In genomic region chrX:150864127-150864526, GRCh38 we compare ENCODE assay signal across 27 cellular contexts.
"Had no signal": no experiment of that assay in that cellular context is flagged by ENCODE, and none has a peak within 500 bp of the region (broad histone marks: within the 10 kb centered on the region; RNA-seq: fewer than 3 reads in every experiment).

No MANE protein-coding gene starts in this region.

- H3K36me3 ChIP-seq: colonic mucosa, gastrocnemius medialis, gastroesophageal sphincter had no signal

- H3K9me3 ChIP-seq: colonic mucosa, esophagus muscularis mucosa, gastrocnemius medialis, gastroesophageal sphincter had no signal

- DNase-seq: colonic mucosa; cortex of kidney; dermis blood vessel endothelial cell; dorsolateral prefrontal cortex; effector CD4-positive, alpha-beta T cell; effector CD8-positive, alpha-beta T cell; effector memory CD4-positive, alpha-beta T cell; effector memory CD8-positive, alpha-beta T cell; endodermal cell; esophagus squamous epithelium; foreskin fibroblast; foreskin keratinocyte; foreskin melanocyte; gastrocnemius medialis; glutamatergic neuron; head of caudate nucleus; heart left ventricle; heart right ventricle had no signal

- H3K4me3 ChIP-seq: colonic mucosa, coronary artery, dorsolateral prefrontal cortex, esophagus muscularis mucosa, esophagus squamous epithelium, gastrocnemius medialis, gastroesophageal sphincter, heart left ventricle, heart right ventricle had no signal

- H3K4me1 ChIP-seq: colonic mucosa, esophagus squamous epithelium, foreskin keratinocyte had no signal

- FAIRE-seq: colon, endometrium, endothelial cell of umbilical vein, frontal cortex had no signal

- H3K27me3 ChIP-seq: colonic mucosa, esophagus muscularis mucosa, esophagus squamous epithelium, foreskin keratinocyte, gastrocnemius medialis, gastroesophageal sphincter, heart left ventricle, heart right ventricle had no signal

- ATAC-seq: effector memory CD8-positive, alpha-beta T cell; esophagus mucosa; foreskin keratinocyte; gastrocnemius medialis; gastroesophageal sphincter; heart left ventricle; heart right ventricle had no signal

- H3K27ac ChIP-seq: colonic mucosa, coronary artery, dorsolateral prefrontal cortex, epithelial cell of prostate, esophagus muscularis mucosa, esophagus squamous epithelium, foreskin keratinocyte, gastroesophageal sphincter, heart left ventricle, heart right ventricle had no signal
